In the genomic region with DNA sequence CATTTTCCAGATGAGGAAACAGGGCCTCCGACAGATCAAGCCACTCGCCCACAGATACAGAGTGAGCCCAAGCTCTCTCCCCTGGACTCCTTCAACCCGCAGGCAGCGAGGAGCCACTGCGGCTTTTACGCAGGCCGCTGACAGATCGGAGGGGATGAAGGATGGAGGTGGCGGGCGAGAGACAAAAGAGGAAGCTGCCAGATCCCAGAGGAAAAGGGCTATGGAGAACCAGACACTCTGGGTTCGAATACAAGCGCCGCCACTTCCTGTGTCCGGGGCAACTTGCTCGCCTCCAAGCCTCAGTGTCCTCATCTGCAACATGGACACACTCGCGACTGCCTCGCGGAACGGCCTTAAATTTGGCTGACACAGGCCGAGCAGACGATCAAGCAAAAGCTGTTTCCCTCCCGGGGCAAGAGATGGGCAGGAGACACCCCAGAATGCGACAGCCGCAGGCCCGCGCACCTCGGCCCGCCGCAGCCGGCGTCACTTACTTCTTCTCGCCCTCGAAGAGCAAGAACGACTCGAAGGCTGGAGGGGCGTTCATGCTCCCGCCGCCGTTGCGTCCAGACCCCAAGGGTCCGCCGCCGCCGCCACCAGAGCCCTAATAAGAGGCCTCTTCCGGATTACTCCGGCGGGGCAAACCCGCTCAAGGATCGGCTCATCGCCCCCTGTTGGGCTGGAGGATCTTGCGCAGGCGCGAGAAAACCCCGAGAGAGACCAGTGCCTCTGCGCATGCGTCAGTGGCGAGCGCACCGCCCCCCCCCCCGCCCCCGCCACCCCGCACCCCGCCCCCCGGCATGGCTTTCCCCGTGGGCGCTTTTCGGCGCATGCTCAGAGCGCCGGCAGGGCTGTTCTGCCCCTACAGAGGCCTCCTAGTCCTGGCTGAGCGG, we compare ENCODE assay signal across 8 cellular contexts. TPM values are rescaled to one million over a fixed set of nuclear protein-coding genes. Genes with fewer than 3 reads are reported as not detected.
DNase-seq lines count a peak whose midpoint lies in the region; ATAC-seq, FAIRE-seq and TF ChIP-seq lines count a peak whose summit lies in the region.
"Not testable (repeated sequence)": the region's sequence is repeated elsewhere in the genome, so short reads cannot be mapped to it uniquely, and the experiment has no call there.

A gene (minus strand): TSS at position 609 of the 893 bp plus-strand sequence. CDS start 62 bp downstream, at position 547.

- not testable (repeated sequence) for H3K9me3 Mint-ChIP-seq in activated CD4-positive, alpha-beta memory T cell treated with anti-CD3 and anti-CD28 coated beads for 36 hours; central memory CD8-positive, alpha-beta T cell; type B pancreatic cell

- peak within 1 kb of the TSS; percentile 80 for H3K27ac Mint-ChIP-seq in activated CD4-positive, alpha-beta memory T cell treated with anti-CD3 and anti-CD28 coated beads for 36 hours
- H3K27ac Mint-ChIP-seq in central memory CD8-positive, alpha-beta T cell (ENCODE audit: low read depth) = peak within 1 kb of the TSS; percentile 71
- H3K27ac Mint-ChIP-seq in type B pancreatic cell = not testable (repeated sequence)

- peak within 1 kb of the TSS; percentile 89 for H3K4me3 Mint-ChIP-seq in activated CD4-positive, alpha-beta memory T cell treated with anti-CD3 and anti-CD28 coated beads for 36 hours
- H3K4me3 Mint-ChIP-seq in central memory CD8-positive, alpha-beta T cell = peak within 1 kb of the TSS; percentile 79
- peak within 1 kb of the TSS; percentile 88 for H3K4me3 Mint-ChIP-seq in type B pancreatic cell

- not testable (repeated sequence) for H3K79me2 ChIP-seq in keratinocyte (ENCODE audit: control insufficient read depth, insufficient read depth, low read length)

- CTCF ChIA-PET in activated CD4-positive, alpha-beta memory T cell treated with anti-CD3 and anti-CD28 coated beads for 36 hours (lab: Charles Lee) = not testable (repeated sequence)

- H3K9ac ChIP-seq in keratinocyte (ENCODE audit: control insufficient read depth, extremely low read depth, insufficient read depth, low read length) = peak within 1 kb of the TSS; percentile 54
- H3K9ac ChIP-seq in skeletal muscle satellite cell (ENCODE audit: low read depth, low read length) = peak within 1 kb of the TSS; percentile 52

- intact Hi-C loops in activated CD4-positive, alpha-beta memory T cell treated with anti-CD3 and anti-CD28 coated beads for 36 hours (cut with micrococcal nuclease) = not testable (repeated sequence)

- H3K27me3 Mint-ChIP-seq in activated CD4-positive, alpha-beta memory T cell treated with anti-CD3 and anti-CD28 coated beads for 36 hours; central memory CD8-positive, alpha-beta T cell; type B pancreatic cell: not testable (repeated sequence)

- H3K4me3 ChIP-seq in LNCaP clone FGC (ENCODE audit: low read depth, low read length) (peak within 1 kb of the TSS; percentile 45), keratinocyte (ENCODE audit: control insufficient read depth in 2 of 3, extremely low read depth in 1 of 3, insufficient read depth in 2 of 3, low read depth in 1 of 3, low read length in 3 of 3) (peak within 1 kb of the TSS in 1 of 3 experiments; percentile 38), skeletal muscle satellite cell (ENCODE audit: low read length) (peak within 1 kb of the TSS; percentile 59)

- H3K4me1 Mint-ChIP-seq in activated CD4-positive, alpha-beta memory T cell treated with anti-CD3 and anti-CD28 coated beads for 36 hours (ENCODE audit: low read depth); central memory CD8-positive, alpha-beta T cell; type B pancreatic cell (ENCODE audit: unreplicated experiment): not testable (repeated sequence)

- H3K4me2 ChIP-seq in keratinocyte (ENCODE audit: control insufficient read depth, extremely low read depth, insufficient read depth, low read depth, low read length) (peak within 1 kb of the TSS; percentile 32), skeletal muscle satellite cell (ENCODE audit: low read length) (peak within 1 kb of the TSS; percentile 64)

- not testable (repeated sequence) for H3K9me3 ChIP-seq in keratinocyte (ENCODE audit: control insufficient read depth, low read depth, low read length); skeletal muscle satellite cell (replicated peaks; ENCODE audit: low read length)

- peak; percentile 40 for TF ChIP-seq CTCF in LNCaP clone FGC (IDR thresholded peaks at IDR 0.05; ENCODE audit: control insufficient read depth, extremely low read depth, insufficient read depth)
- not testable (repeated sequence) for TF ChIP-seq CTCF in keratinocyte (optimal IDR thresholded peaks at IDR 0.05 in 1 of 3, IDR thresholded peaks at IDR 0.05 in 1 of 3, conservative IDR thresholded peaks at IDR 0.05 in 1 of 3; ENCODE audit: extremely low read depth in 1 of 3, insufficient read depth in 2 of 3, low read length in 3 of 3)
- TF ChIP-seq CTCF in type B pancreatic cell (conservative IDR thresholded peaks at IDR 0.05) = peak; percentile 48

- not testable (repeated sequence) for H3K36me3 Mint-ChIP-seq in activated CD4-positive, alpha-beta memory T cell treated with anti-CD3 and anti-CD28 coated beads for 36 hours; central memory CD8-positive, alpha-beta T cell (ENCODE audit: insufficient read depth); type B pancreatic cell

- H2AFZ ChIP-seq in keratinocyte (ENCODE audit: control insufficient read depth, low read length) = not testable (repeated sequence)

- H3K9me1 ChIP-seq in keratinocyte (ENCODE audit: control insufficient read depth, extremely low read depth, insufficient read depth, low read length) = not testable (repeated sequence)

- H4K20me1 ChIP-seq in keratinocyte (ENCODE audit: control insufficient read depth, extremely low read depth, insufficient read depth, low read length) = not testable (repeated sequence)

- ATAC-seq in GM18502 (IDR thresholded peaks at IDR 0.05; ENCODE audit: poor library complexity, unreplicated experiment) = peak; percentile 88
- peak; percentile 73 for ATAC-seq in HG02610 (IDR thresholded peaks at IDR 0.05; ENCODE audit: unreplicated experiment)
- peak; percentile 83 for ATAC-seq in central memory CD8-positive, alpha-beta T cell (replicated peaks; ENCODE audit: extremely low read depth, poor library complexity, severe bottlenecking)

- not testable (repeated sequence) for DNase-seq in LNCaP clone FGC (ENCODE audit: low read depth); keratinocyte (ENCODE audit: low read depth, low spot score)
- DNase-seq in activated CD4-positive, alpha-beta memory T cell treated with anti-CD3 and anti-CD28 coated beads for 36 hours = peak; percentile 97
- DNase-seq in central memory CD8-positive, alpha-beta T cell (ENCODE audit: low spot score in 2 of 2) = peak; percentile 69 to 94
- DNase-seq in type B pancreatic cell (ENCODE audit: extremely low spot score, unreplicated experiment) = peak; percentile 83

- POLR2A ChIA-PET in activated CD4-positive, alpha-beta memory T cell treated with anti-CD3 and anti-CD28 coated beads for 36 hours (lab: Charles Lee) = not testable (repeated sequence)

- H3K27ac ChIP-seq in keratinocyte (ENCODE audit: control insufficient read depth, insufficient read depth, low read length) = not testable (repeated sequence)

- H3K36me3 ChIP-seq in keratinocyte (ENCODE audit: control insufficient read depth in 2 of 2, extremely low read depth in 1 of 2, insufficient read depth in 2 of 2, low read length in 2 of 2); skeletal muscle satellite cell (ENCODE audit: insufficient read depth, low read length): not testable (repeated sequence)

- dilution Hi-C loops in keratinocyte (cut with MboI; ENCODE audit: extremely low pct_ligation_motif_present, low sequenced_read_pairs) = not testable (repeated sequence)

- not testable (repeated sequence) for H3K4me1 ChIP-seq in keratinocyte (ENCODE audit: control insufficient read depth, extremely low read depth, insufficient read depth, low read length); skeletal muscle satellite cell (ENCODE audit: control insufficient read depth, insufficient read depth, low read length)

- not testable (repeated sequence) for H3K27me3 ChIP-seq in keratinocyte (ENCODE audit: control insufficient read depth, extremely low read depth, insufficient read depth, low read length); skeletal muscle satellite cell (ENCODE audit: control insufficient read depth, insufficient read depth, low read length)

- not testable (repeated sequence) for FAIRE-seq in keratinocyte (lab: Jason Lieb, UNC)

RNA-seq across cellular contexts. Expression of the gene that starts here (rescaled TPM):
- 10 to 100 TPM; 44.4 to 44.7 TPM for total RNA-seq in activated CD4-positive, alpha-beta memory T cell treated with anti-CD3 and anti-CD28 coated beads for 36 hours
- polyA plus RNA-seq in keratinocyte = 65.0 to 71.8 TPM (median 65.9 TPM) in 3 replicates
- polyA plus RNA-seq in keratinocyte (2011; ENCODE audit: low read depth) = 10.9 TPM
- polyA plus RNA-seq in keratinocyte (2011; cell fraction: cytosol; rRNA removed) = 35.1 and 53.4 TPM in 2 replicates
- polyA plus RNA-seq in keratinocyte (2011; cell fraction: nucleus; rRNA removed) = 13.7 and 14.4 TPM in 2 replicates
- 68.8 and 71.3 TPM in 2 replicates for polyA plus RNA-seq in keratinocyte (2012; ENCODE audit: low replicate concordance)
- 13.8 to 24.2 TPM (median 18.9 TPM) in 3 replicates for polyA minus RNA-seq in keratinocyte
- 18.8 TPM for polyA minus RNA-seq in keratinocyte (2011; cell fraction: cytosol; rRNA and poly(A)+ RNA removed)
- 10.2 and 17.0 TPM in 2 replicates for polyA minus RNA-seq in keratinocyte (2011; cell fraction: nucleus; rRNA and poly(A)+ RNA removed)
- total RNA-seq in skeletal muscle satellite cell (2012; rRNA removed) = 35.0 and 43.0 TPM in 2 replicates
- total RNA-seq in type B pancreatic cell (ENCODE audit: low replicate concordance) = 45.2 and 48.1 TPM in 2 replicates
